In the genomic region with DNA sequence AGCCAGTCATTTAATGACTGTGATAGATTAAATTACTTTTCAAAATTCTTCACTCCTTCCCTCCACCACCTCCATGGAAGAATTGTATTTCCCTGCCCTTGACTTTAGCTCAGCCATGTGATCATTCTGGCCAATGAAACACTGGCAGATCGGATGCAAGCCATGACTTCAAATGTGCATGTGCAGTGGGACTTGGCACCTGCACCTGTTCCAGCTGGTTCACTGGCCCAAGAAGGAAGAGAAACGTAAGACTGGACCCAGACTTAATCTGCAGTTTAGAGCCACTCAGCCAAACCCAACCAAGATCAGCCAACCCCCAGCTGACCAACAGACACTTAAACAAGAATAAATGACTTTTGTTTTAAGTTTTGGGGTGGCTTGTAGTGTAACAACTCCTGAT, we compare ENCODE assay signal across 1 cellular context.
TF ChIP-seq lines count a peak whose summit lies in the region.

No MANE protein-coding gene starts in this region.

TF ChIP-seq in GM12878, 131 proteins besides CTCF, POLR2A, EP300 and RAD21:
- TF ChIP-seq FOS (IDR thresholded peaks at IDR 0.05; ENCODE audit: borderline replicate concordance, extremely low read depth, insufficient read length) (no peak), SMAD1 (IDR thresholded peaks at IDR 0.05; ENCODE audit: low read depth, partially characterized antibody) (no peak)
TF ChIP-seq in GM12878: peak in this region for 0.
